ENCODE assay signal across 25 cellular contexts in genomic region chr7:7962851-7963250, GRCh38. TPM values are rescaled to one million over a fixed set of nuclear protein-coding genes. Genes with fewer than 3 reads are reported as not detected.
DNase-seq lines count a peak whose midpoint lies in the region; ATAC-seq and TF ChIP-seq lines count a peak whose summit lies in the region.
"Had no signal": no experiment of that assay in that cellular context is flagged by ENCODE, and none has a peak within 500 bp of the region (broad histone marks: within the 10 kb centered on the region; RNA-seq: fewer than 3 reads in every experiment).

No MANE protein-coding gene starts in this region.

- DNase-seq in AG04449 (ENCODE audit: low read depth, low spot score): peak; percentile 50
- peak; percentile 21 for DNase-seq in GM04504 (ENCODE audit: low read depth)
- DNase-seq in adipocyte (ENCODE audit: low read depth): peak; percentile 53
- peak; percentile 71 for DNase-seq in fibroblast of villous mesenchyme (ENCODE audit: low read depth)
- no peak for DNase-seq in activated naive CD4-positive, alpha-beta T cell (lab: John Stamatoyannopoulos, UW)
- DNase-seq in nucleus accumbens (lab: John Stamatoyannopoulos, UW): no peak
- DNase-seq: 8988T; activated naive CD4-positive, alpha-beta T cell treated with anti-CD3 and anti-CD28 coated beads, Interleukin-2, amount 10 ng/mL, durations not matched to agents 7 days and 5 days; activated T-cell treated with anti-CD3 and anti-CD28 coated beads, Interleukin-2, amount 50 U/mL, for 1 hour; anterior cingulate cortex; endodermal cell; islet precursor cell; midbrain; NCI-H446; NCI-H82; ovary; retina; SW 1271; T1000 had no signal

- no peaks in the 10 kb centered on the region for H3K36me3 ChIP-seq in adipocyte (ENCODE audit: control insufficient read depth, insufficient read depth, low read length, severe bottlenecking)
- H3K36me3 ChIP-seq: BLaER1 treated with 17β-estradiol and CSF1 and Interleukin-3, amounts not matched to agents 10 nM and 100 nM; ovary; tibial nerve had no signal

- H3K27me3 ChIP-seq in adipocyte (replicated peaks; ENCODE audit: control insufficient read depth, insufficient read depth, low read length): no peaks in the 10 kb centered on the region
- H3K27me3 ChIP-seq: BLaER1 treated with 17β-estradiol and CSF1 and Interleukin-3, amounts not matched to agents 10 nM and 100 nM; ovary; tibial nerve had no signal

- POLR2A ChIA-PET in AG04449 (lab: Yijun Ruan, JAX): no interaction called here

- TF ChIP-seq CTCF in AG04449 (IDR thresholded peaks at IDR 0.05; ENCODE audit: insufficient read depth, low read length, missing control alignments) (no peak), fibroblast of villous mesenchyme (IDR thresholded peaks at IDR 0.05; ENCODE audit: insufficient read depth, low read depth, low read length) (no peak)

- ATAC-seq in HG03025 (IDR thresholded peaks at IDR 0.05; ENCODE audit: low FRiP score, unreplicated experiment) (no peak), GM18907 (IDR thresholded peaks at IDR 0.05; ENCODE audit: unreplicated experiment) (no peak)
- ATAC-seq: esophagus mucosa; natural killer cell treated with Interleukin-12 subunit alpha and Interleukin-12 subunit beta and Interleukin-15 and Interleukin-18, amount 100 ng/mL, for 72 hours had no signal

- CTCF ChIA-PET in AG04449 (lab: Yijun Ruan, JAX): interaction anchor here (1.0 to 1.1 kb wide), 2 partner anchors 9 to 282 kb away, joined by 4 read pairs; no protein-coding TSS in a partner anchor

- H3K4me3 ChIP-seq in AG04449 (ENCODE audit: low read depth, low read length) (no peak overlapping the region), adipocyte (ENCODE audit: low read length) (no peak overlapping the region), fibroblast of villous mesenchyme (ENCODE audit: low read depth, low read length) (no peak overlapping the region)
- H3K4me3 ChIP-seq: BLaER1 treated with 17β-estradiol and CSF1 and Interleukin-3, amounts not matched to agents 10 nM and 100 nM; ovary; tibial nerve had no signal

- no peak overlapping the region for H3K9ac ChIP-seq in adipocyte (ENCODE audit: low read length)
- H3K9ac ChIP-seq: BLaER1 treated with 17β-estradiol and CSF1 and Interleukin-3, amounts not matched to agents 10 nM and 100 nM had no signal

- no peaks in the 10 kb centered on the region for H3K4me1 ChIP-seq in adipocyte (ENCODE audit: control insufficient read depth, insufficient read depth, low read length)

- no peaks in the 10 kb centered on the region for H3K9me3 ChIP-seq in adipocyte (ENCODE audit: control insufficient read depth, low read length)
- H3K9me3 ChIP-seq: BLaER1 treated with 17β-estradiol and CSF1 and Interleukin-3, amounts not matched to agents 10 nM and 100 nM; ovary; tibial nerve had no signal

RNA-seq across cellular contexts. Expression of gene GLCCI1, which starts 5.7 kb away (rescaled TPM):
- total RNA-seq in fibroblast of villous mesenchyme: 6.4 and 6.9 TPM in 2 replicates

Comparison
In these comparisons a context has a peak if more than half of its experiments do, and no peak if none do; other contexts are left out.
1. DNase-seq: peak in AG04449 (single experiment), GM04504 (single experiment), adipocyte (single experiment) and fibroblast of villous mesenchyme (single experiment); none in activated naive CD4-positive, alpha-beta T cell (0 of 4) and nucleus accumbens (0 of 56).